ENCODE assay signal across 26 cellular contexts in genomic region chr14:38490273-38490672, GRCh38.
DNase-seq lines count a peak whose midpoint lies in the region; ATAC-seq lines count a peak whose summit lies in the region.
"Had no signal": no experiment of that assay in that cellular context is flagged by ENCODE, and none has a peak within 500 bp of the region (broad histone marks: within the 10 kb centered on the region; RNA-seq: fewer than 3 reads in every experiment).

No MANE protein-coding gene starts in this region.

- peak; percentile 81 for ATAC-seq in GM19397 (IDR thresholded peaks at IDR 0.05; ENCODE audit: unreplicated experiment)
- peak; percentile 65 for ATAC-seq in HG02610 (IDR thresholded peaks at IDR 0.05; ENCODE audit: unreplicated experiment)
- ATAC-seq in HG03175 (IDR thresholded peaks at IDR 0.05; ENCODE audit: unreplicated experiment): peak; percentile 66
- ATAC-seq: activated CD8-positive, alpha-beta memory T cell treated with anti-CD3 and anti-CD28 coated beads, Interleukin-2, amount 10 ng/mL, durations not matched to agents 7 days and 5 days; activated T-helper 17 cell treated with anti-CD3 and anti-CD28 coated beads, Interleukin-2, amount 50 U/mL, for 72 hours; body of pancreas; esophagus mucosa; gastroesophageal sphincter; stimulated activated naive CD8-positive, alpha-beta T cell treated with anti-CD3 and anti-CD28 coated beads, Interleukin-15, amount 100 ng/mL, for 72 hours; T-cell had no signal

- no peak for DNase-seq in activated CD4-positive, alpha-beta T cell treated with anti-CD3 and anti-CD28 coated beads for 1 hour
- DNase-seq in stimulated activated naive CD4-positive, alpha-beta T cell treated with Interleukin-2 at 50 U/mL for 16 hours (lab: John Stamatoyannopoulos, UW): no peak
- no peak for DNase-seq in stimulated activated CD4-positive, alpha-beta T cell treated with anti-CD3 and anti-CD28 coated beads, Interleukin-4, amount 100 ng/mL, for 4 hours
- no peak for DNase-seq in NOMO-1 treated with dmso at 0.1 percent for 144 hours (lab: John Stamatoyannopoulos, UW; ENCODE audit: unreplicated experiment)
- DNase-seq: activated CD4-positive, alpha-beta T cell treated with anti-CD3 and anti-CD28 coated beads for 48 hours; activated CD8-positive, alpha-beta memory T cell treated with anti-CD3 and anti-CD28 coated beads, Interleukin-2, amount 10 ng/mL, durations not matched to agents 7 days and 5 days; activated naive CD8-positive, alpha-beta T cell treated with anti-CD3 and anti-CD28 coated beads for 36 hours; body of pancreas; CD4-positive, alpha-beta T cell; DMS53; effector memory CD4-positive, alpha-beta T cell; GF-D8; KBM-7; kidney glomerular epithelial cell; NCI-H774; SHP77 treated with DMSO at 0.1 percent for 48 hours; stimulated activated CD4-positive, alpha-beta T cell treated with anti-CD3 and anti-CD28 coated beads, Interleukin-2, amount 100 ng/mL, for 48 hours; stimulated activated naive CD8-positive, alpha-beta T cell treated with anti-CD3 and anti-CD28 coated beads, Interleukin-15, amount 100 ng/mL, for 72 hours; T-cell; transverse colon had no signal
